Comparison of ENCODE assay signal across 13 cellular contexts in genomic region chr14:91047174-91047753, GRCh38.
A peak's percentile ranks its signal among the peaks of the same experiment; 100 is the strongest.
DNase-seq lines count a peak whose midpoint lies in the region; ATAC-seq lines count a peak whose summit lies in the region.
"Had no signal": no experiment of that assay in that cellular context is flagged by ENCODE, and none has a peak within 500 bp of the region (broad histone marks: within the 10 kb centered on the region; RNA-seq: fewer than 3 reads in every experiment).

No MANE protein-coding gene starts in this region.

- H3K9me3 Mint-ChIP-seq in effector memory CD8-positive, alpha-beta T cell, result no peaks in the 10 kb centered on the region
- no peaks in the 10 kb centered on the region for H3K9me3 Mint-ChIP-seq in stimulated activated naive CD8-positive, alpha-beta T cell treated with anti-CD3 and anti-CD28 coated beads, Interleukin-15, amount 100 ng/mL, for 72 hours

- H3K36me3 Mint-ChIP-seq in effector memory CD8-positive, alpha-beta T cell (ENCODE audit: insufficient read depth), result peaks cover 16% of the 10 kb centered on the region

- ATAC-seq in effector memory CD8-positive, alpha-beta T cell (replicated peaks), result peak; percentile 94
- ATAC-seq in stimulated activated naive CD8-positive, alpha-beta T cell treated with anti-CD3 and anti-CD28 coated beads, Interleukin-15, amount 100 ng/mL, for 72 hours, result peak; percentile 95
- no peak for ATAC-seq in HG02759 (IDR thresholded peaks at IDR 0.05; ENCODE audit: unreplicated experiment)

- peak; percentile 19 for DNase-seq in activated gamma-delta T cell treated with Interleukin-2 at 50 U/mL for 16 hours
- no peak for DNase-seq in activated gamma-delta T cell (lab: John Stamatoyannopoulos, UW)
- DNase-seq in NCI-H524 (lab: John Stamatoyannopoulos, UW), result peak; percentile 39 to 86
- peak in 2 of 3 experiments; percentile 9 to 24 for DNase-seq in effector memory CD8-positive, alpha-beta T cell
- DNase-seq in stimulated activated naive CD8-positive, alpha-beta T cell treated with anti-CD3 and anti-CD28 coated beads, Interleukin-15, amount 100 ng/mL, for 72 hours, result peak in 1 of 2 donors; percentile 23
- no peak for DNase-seq in NCI-H146 (lab: John Stamatoyannopoulos, UW)
- DNase-seq in stimulated activated naive CD4-positive, alpha-beta T cell (lab: John Stamatoyannopoulos, UW), result no peak
- DNase-seq: brain microvascular endothelial cell, EL, HCEC 1CT, midbrain, NCI-H2227 treated with DMSO at 0.1 percent for 48 hours had no signal

- peak overlapping the region in 1 of 2 donors; percentile 26 for H3K27ac Mint-ChIP-seq in effector memory CD8-positive, alpha-beta T cell
- H3K27ac Mint-ChIP-seq in stimulated activated naive CD8-positive, alpha-beta T cell treated with anti-CD3 and anti-CD28 coated beads, Interleukin-15, amount 100 ng/mL, for 72 hours, result no peak overlapping the region

- H3K4me3 Mint-ChIP-seq in effector memory CD8-positive, alpha-beta T cell, result peak overlapping the region; percentile 4 to 38
- peak overlapping the region in 1 of 2 donors; percentile 39 for H3K4me3 Mint-ChIP-seq in stimulated activated naive CD8-positive, alpha-beta T cell treated with anti-CD3 and anti-CD28 coated beads, Interleukin-15, amount 100 ng/mL, for 72 hours

- H3K4me1 Mint-ChIP-seq in effector memory CD8-positive, alpha-beta T cell (ENCODE audit: low read depth in 2 of 2), result peaks cover 28 to 46% of the 10 kb centered on the region in 2 donors
- H3K4me1 Mint-ChIP-seq in stimulated activated naive CD8-positive, alpha-beta T cell treated with anti-CD3 and anti-CD28 coated beads, Interleukin-15, amount 100 ng/mL, for 72 hours, result peaks cover 49% of the 10 kb centered on the region

- H3K27me3 Mint-ChIP-seq in effector memory CD8-positive, alpha-beta T cell, result no peaks in the 10 kb centered on the region
- H3K27me3 Mint-ChIP-seq in stimulated activated naive CD8-positive, alpha-beta T cell treated with anti-CD3 and anti-CD28 coated beads, Interleukin-15, amount 100 ng/mL, for 72 hours, result no peaks in the 10 kb centered on the region

Comparison
In these comparisons a context has a peak if more than half of its experiments do, and no peak if none do; other contexts are left out.
1. DNase-seq: peak in activated gamma-delta T cell treated with Interleukin-2 at 50 U/mL for 16 hours (single experiment), NCI-H524 (2 of 2) and effector memory CD8-positive, alpha-beta T cell (2 of 3); none in activated gamma-delta T cell (single experiment), NCI-H146 (single experiment) and stimulated activated naive CD4-positive, alpha-beta T cell (0 of 6).